In the genomic region with DNA sequence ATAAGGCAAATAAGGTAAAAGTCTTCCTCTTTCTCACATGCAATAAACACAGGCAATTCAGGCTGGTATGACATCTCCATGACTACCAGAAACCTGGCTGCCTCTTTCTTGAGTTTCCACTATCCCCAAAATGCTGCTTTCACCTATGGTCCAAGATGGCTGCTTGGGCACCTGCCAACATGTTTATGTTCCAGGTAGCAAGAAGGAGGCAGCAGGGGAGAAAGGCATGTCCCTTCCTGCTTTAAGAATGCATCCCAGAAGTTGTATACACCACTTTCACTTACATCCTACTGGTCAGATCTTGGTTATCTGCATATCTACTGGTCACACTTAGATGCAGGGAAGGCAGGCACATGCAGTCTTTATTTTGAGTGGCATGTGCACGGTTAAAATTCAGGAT, we compare ENCODE assay signal across 22 cellular contexts. TPM values are rescaled to one million over a fixed set of nuclear protein-coding genes. Genes with fewer than 3 reads are reported as not detected.
DNase-seq lines count a peak whose midpoint lies in the region; ATAC-seq and TF ChIP-seq lines count a peak whose summit lies in the region.
"Had no signal": no experiment of that assay in that cellular context is flagged by ENCODE, and none has a peak within 500 bp of the region (broad histone marks: within the 10 kb centered on the region; RNA-seq: fewer than 3 reads in every experiment).

No MANE protein-coding gene starts in this region.

- no peak overlapping the region for H3K9ac ChIP-seq in mammary epithelial cell (ENCODE audit: insufficient read depth, low read length)

- H3K79me2 ChIP-seq in mammary epithelial cell (ENCODE audit: insufficient read depth, low read length) = no peaks in the 10 kb centered on the region

- no peaks in the 10 kb centered on the region for H4K20me1 ChIP-seq in mammary epithelial cell (ENCODE audit: insufficient read depth, low read length)

- peaks cover 5% of the 10 kb centered on the region for H3K4me1 ChIP-seq in mammary epithelial cell (ENCODE audit: insufficient read depth, low read length)
- no peaks in the 10 kb centered on the region for H3K4me1 ChIP-seq in thyroid gland
- no peaks in the 10 kb centered on the region for H3K4me1 ChIP-seq in adrenal gland (replicated peaks in 1 of 2)

- H3K27me3 Mint-ChIP-seq in activated naive CD8-positive, alpha-beta T cell treated with anti-CD3 and anti-CD28 coated beads, Interleukin-2, amount 10 ng/mL, durations not matched to agents 7 days and 5 days = peaks cover 11% of the 10 kb centered on the region
- H3K27me3 Mint-ChIP-seq in activated naive CD8-positive, alpha-beta T cell treated with anti-CD3 and anti-CD28 coated beads, Interleukin-2, amount 50 U/mL, for 24 hours = peaks cover 2% of the 10 kb centered on the region

- no peak overlapping the region for H3K4me3 ChIP-seq in mammary epithelial cell (replicated peaks in 1 of 3; ENCODE audit: insufficient read depth in 1 of 3, low read depth in 2 of 3, low read length in 3 of 3)
- H3K4me3 ChIP-seq in thyroid gland (replicated peaks in 1 of 3) = no peak overlapping the region
- H3K4me3 ChIP-seq in adrenal gland = no peak overlapping the region
- H3K4me3 ChIP-seq: MG63, SK-N-MC had no signal

- TF ChIP-seq POLR2A in thyroid gland (IDR thresholded peaks at IDR 0.05) = no peak
- no peak for TF ChIP-seq POLR2A in adrenal gland (IDR thresholded peaks at IDR 0.05)

- CTCF ChIA-PET in mammary epithelial cell (lab: Charles Lee; ENCODE audit: low non-redundant PET) = no interaction called here

- no peak overlapping the region for H3K27ac ChIP-seq in mammary epithelial cell (ENCODE audit: insufficient read depth, low read depth, low read length)
- no peak overlapping the region for H3K27ac ChIP-seq in thyroid gland
- no peak overlapping the region for H3K27ac ChIP-seq in adrenal gland
- H3K27ac ChIP-seq: SK-N-MC had no signal

- H3K36me3 ChIP-seq in mammary epithelial cell (ENCODE audit: insufficient read depth, low read length) (no peaks in the 10 kb centered on the region), thyroid gland (no peaks in the 10 kb centered on the region), adrenal gland (replicated peaks in 1 of 2) (no peaks in the 10 kb centered on the region)
- H3K36me3 ChIP-seq: MG63 had no signal

- DNase-seq in activated naive CD8-positive, alpha-beta T cell treated with anti-CD3 and anti-CD28 coated beads, Interleukin-2, amount 10 ng/mL, durations not matched to agents 7 days and 5 days = no peak
- no peak for DNase-seq in activated naive CD8-positive, alpha-beta T cell treated with anti-CD3 and anti-CD28 coated beads, Interleukin-2, amount 50 U/mL, for 24 hours
- DNase-seq in NCI-H1105 (lab: John Stamatoyannopoulos, UW) = peak; percentile 14
- DNase-seq in mammary epithelial cell = no peak
- peak; percentile 13 for DNase-seq in posterior vena cava (ENCODE audit: low spot score)
- no peak for DNase-seq in thyroid gland
- DNase-seq in NCI-H1930 (lab: John Stamatoyannopoulos, UW) = no peak
- no peak for DNase-seq in adrenal gland
- DNase-seq: Calu3, H9, HFFc6, KBM-7, MG63, NCI-H1417, NCI-H1694, NCI-H446, NCI-H524 treated with DMSO at 0.1 percent for 48 hours, NCI-H82, SIG-M5 had no signal

- H3K9me3 Mint-ChIP-seq in activated naive CD8-positive, alpha-beta T cell treated with anti-CD3 and anti-CD28 coated beads, Interleukin-2, amount 10 ng/mL, durations not matched to agents 7 days and 5 days = no peaks in the 10 kb centered on the region
- no peaks in the 10 kb centered on the region for H3K9me3 Mint-ChIP-seq in activated naive CD8-positive, alpha-beta T cell treated with anti-CD3 and anti-CD28 coated beads, Interleukin-2, amount 50 U/mL, for 24 hours
- H3K9me3 Mint-ChIP-seq: H9, HFFc6 had no signal

- no peak overlapping the region for H3K4me3 Mint-ChIP-seq in activated naive CD8-positive, alpha-beta T cell treated with anti-CD3 and anti-CD28 coated beads, Interleukin-2, amount 10 ng/mL, durations not matched to agents 7 days and 5 days
- no peak overlapping the region for H3K4me3 Mint-ChIP-seq in activated naive CD8-positive, alpha-beta T cell treated with anti-CD3 and anti-CD28 coated beads, Interleukin-2, amount 50 U/mL, for 24 hours
- H3K4me3 Mint-ChIP-seq: H9, HFFc6 had no signal

- POLR2A ChIA-PET in activated naive CD8-positive, alpha-beta T cell treated with anti-CD3 and anti-CD28 coated beads, Interleukin-2, amount 10 ng/mL, durations not matched to agents 7 days and 5 days (lab: Charles Lee) = no interaction called here

- H3K4me2 ChIP-seq in mammary epithelial cell (ENCODE audit: insufficient read depth, low read depth, low read length) = no peak overlapping the region

- in situ Hi-C loops in mammary epithelial cell (cut with MboI; ENCODE audit: low sequenced_read_pairs in 2 of 2) = no loop called here

- H3K27me3 ChIP-seq in mammary epithelial cell (ENCODE audit: insufficient read depth, low read length) = no peaks in the 10 kb centered on the region
- no peaks in the 10 kb centered on the region for H3K27me3 ChIP-seq in thyroid gland
- H3K27me3 ChIP-seq in adrenal gland = no peaks in the 10 kb centered on the region
- H3K27me3 ChIP-seq: MG63 had no signal

- H3K27ac Mint-ChIP-seq in activated naive CD8-positive, alpha-beta T cell treated with anti-CD3 and anti-CD28 coated beads, Interleukin-2, amount 10 ng/mL, durations not matched to agents 7 days and 5 days = peak overlapping the region; percentile 13
- H3K27ac Mint-ChIP-seq in activated naive CD8-positive, alpha-beta T cell treated with anti-CD3 and anti-CD28 coated beads, Interleukin-2, amount 50 U/mL, for 24 hours = no peak overlapping the region
- H3K27ac Mint-ChIP-seq: HFFc6 had no signal

- no TSS peak for BruUV-seq in mammary epithelial cell (replicated peaks; lab: Mats Ljungman, UMichigan)

- H3K9me3 ChIP-seq in mammary epithelial cell (replicated peaks; ENCODE audit: insufficient read depth, low read length) = no peaks in the 10 kb centered on the region
- no peaks in the 10 kb centered on the region for H3K9me3 ChIP-seq in thyroid gland
- H3K9me3 ChIP-seq in adrenal gland (replicated peaks in 1 of 3) = no peaks in the 10 kb centered on the region
- H3K9me3 ChIP-seq: MG63 had no signal

- H2AFZ ChIP-seq in mammary epithelial cell (ENCODE audit: low read depth, low read length) = peak overlapping the region; percentile 79

- no peaks in the 10 kb centered on the region for H3K36me3 Mint-ChIP-seq in activated naive CD8-positive, alpha-beta T cell treated with anti-CD3 and anti-CD28 coated beads, Interleukin-2, amount 10 ng/mL, durations not matched to agents 7 days and 5 days
- no peaks in the 10 kb centered on the region for H3K36me3 Mint-ChIP-seq in activated naive CD8-positive, alpha-beta T cell treated with anti-CD3 and anti-CD28 coated beads, Interleukin-2, amount 50 U/mL, for 24 hours (ENCODE audit: low read depth)

- 90% methylated on average over 1 of the region's 1 CpG for WGBS in mammary epithelial cell (ENCODE audit: low coverage, missing lambda C conversion rate)
- 64 to 90% methylated on average over 1 of the region's 1 CpG for WGBS in thyroid gland, 2 donors
- WGBS in adrenal gland, 4 donors = 65 to 93% (median 68%) methylated on average over 1 of the region's 1 CpG

- intact Hi-C loops in mammary epithelial cell (cut with micrococcal nuclease) = no loop called here
- intact Hi-C loops in posterior vena cava (cut with DNase I) = no loop called here
- intact Hi-C loops in thyroid gland (cut with DNase I) = no loop called here
- intact Hi-C loops in adrenal gland (cut with DNase I) = no loop called here

- H3K4me1 Mint-ChIP-seq in activated naive CD8-positive, alpha-beta T cell treated with anti-CD3 and anti-CD28 coated beads, Interleukin-2, amount 10 ng/mL, durations not matched to agents 7 days and 5 days = peaks cover 9% of the 10 kb centered on the region
- H3K4me1 Mint-ChIP-seq in activated naive CD8-positive, alpha-beta T cell treated with anti-CD3 and anti-CD28 coated beads, Interleukin-2, amount 50 U/mL, for 24 hours = no peaks in the 10 kb centered on the region
- H3K4me1 Mint-ChIP-seq: H9 had no signal

- dilution Hi-C loops in mammary epithelial cell (cut with HindIII; ENCODE audit: low sequenced_read_pairs) = no loop called here

- TF ChIP-seq CTCF in mammary epithelial cell (conservative IDR thresholded peaks at IDR 0.05 in 1 of 2, IDR thresholded peaks at IDR 0.05 in 1 of 2; ENCODE audit: extremely low read depth in 1 of 2, insufficient read depth in 1 of 2, low read depth in 1 of 2, low read length in 2 of 2) (no peak), thyroid gland (IDR thresholded peaks at IDR 0.05) (no peak), adrenal gland (IDR thresholded peaks at IDR 0.05) (no peak)

- no peak for ATAC-seq in activated naive CD8-positive, alpha-beta T cell treated with anti-CD3 and anti-CD28 coated beads, Interleukin-2, amount 10 ng/mL, durations not matched to agents 7 days and 5 days (ENCODE audit: low read depth)
- ATAC-seq in activated naive CD8-positive, alpha-beta T cell treated with anti-CD3 and anti-CD28 coated beads, Interleukin-2, amount 50 U/mL, for 24 hours = no peak
- ATAC-seq: HepG2, Panc1 had no signal

RNA-seq across cellular contexts. Expression of a gene that starts 19.4 kb away (rescaled TPM):
- total RNA-seq in activated naive CD8-positive, alpha-beta T cell treated with anti-CD3 and anti-CD28 coated beads, Interleukin-2, amount 10 ng/mL, durations not matched to agents 7 days and 5 days = 1 to 10 TPM; 1.0 to 1.2 TPM
- total RNA-seq in mammary epithelial cell (1 to 10 TPM; 3.7 to 6.3 TPM), posterior vena cava (10 to 100 TPM in 1 of 2 donors, 1 to 10 TPM in 1; 6.5 to 10.3 TPM), thyroid gland (10 to 100 TPM; 27.1 to 93.0 (median 70.5) TPM), adrenal gland (10 to 100 TPM in 3 of 8 donors, 1 to 10 TPM in 5; 6.0 to 12.7 (median 9.7) TPM)
- polyA plus RNA-seq in mammary epithelial cell (9.4 TPM), adrenal gland (1 to 10 TPM; 1.6 to 9.1 (median 4.1) TPM)
- 9.7 TPM for polyA minus RNA-seq in mammary epithelial cell

Comparison
In these comparisons a context has a peak if more than half of its experiments do, and no peak if none do; other contexts are left out.
1. DNase-seq: peak in NCI-H1105 (single experiment) and posterior vena cava (single experiment); none in activated naive CD8-positive, alpha-beta T cell treated with anti-CD3 and anti-CD28 coated beads, Interleukin-2, amount 10 ng/mL, durations not matched to agents 7 days and 5 days (single experiment), activated naive CD8-positive, alpha-beta T cell treated with anti-CD3 and anti-CD28 coated beads, Interleukin-2, amount 50 U/mL, for 24 hours (single experiment), mammary epithelial cell (single experiment), thyroid gland (0 of 2), NCI-H1930 (0 of 2) and adrenal gland (0 of 7).